In the genomic region with DNA sequence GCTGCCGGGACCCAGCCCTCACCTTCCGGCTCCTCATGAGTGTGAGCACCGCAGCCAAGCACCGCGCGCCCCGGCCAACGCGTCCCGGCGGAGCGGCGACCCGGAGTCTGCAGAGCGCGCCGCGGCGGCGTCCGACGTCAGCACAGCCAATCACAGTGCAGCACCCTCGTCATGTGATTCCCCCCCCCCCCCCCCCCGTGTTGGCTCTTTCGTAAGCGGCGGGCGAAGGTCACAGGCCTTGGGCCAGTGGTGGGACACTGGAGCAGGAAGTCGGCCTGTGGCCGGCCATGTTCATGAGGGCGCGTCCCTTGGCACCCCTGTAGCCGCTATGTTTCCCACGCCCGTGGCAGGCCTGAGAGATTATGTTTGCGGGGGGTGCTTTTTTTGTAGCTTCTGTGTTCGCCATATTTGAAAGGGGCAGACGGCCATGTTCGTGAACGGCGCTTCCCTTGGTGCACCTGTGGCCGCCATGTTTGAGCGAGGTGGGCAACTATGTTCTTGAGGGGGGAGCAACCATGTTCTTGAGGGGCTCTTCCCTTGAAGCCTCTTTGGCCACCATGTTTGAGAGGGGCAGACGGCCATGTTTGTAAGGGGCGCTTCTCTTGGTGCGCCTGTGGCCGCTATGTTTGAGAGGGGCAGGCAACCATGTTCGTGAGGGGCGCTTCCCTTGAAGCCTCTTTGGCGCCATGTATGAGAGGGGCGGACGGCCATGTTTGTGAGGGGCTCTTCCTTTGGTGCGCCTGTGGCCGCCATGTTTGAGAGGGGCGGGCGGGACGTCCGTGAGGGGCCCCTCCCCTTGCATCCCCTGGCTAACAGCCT, we compare ENCODE assay signal across 8 cellular contexts.
DNase-seq lines count a peak whose midpoint lies in the region; ATAC-seq and TF ChIP-seq lines count a peak whose summit lies in the region.

A gene (minus strand): TSS at position 123 of the 819 bp plus-strand sequence. CDS start 86 bp downstream, at position 37.

- peak within 1 kb of the TSS; percentile 92 for H3K27ac Mint-ChIP-seq in central memory CD8-positive, alpha-beta T cell (ENCODE audit: low read depth)

- ATAC-seq in GM18907 (IDR thresholded peaks at IDR 0.05; ENCODE audit: unreplicated experiment) (peak; percentile 74), HG03159 (IDR thresholded peaks at IDR 0.05; ENCODE audit: unreplicated experiment) (peak; percentile 73)
- peak; percentile 91 for ATAC-seq in central memory CD8-positive, alpha-beta T cell (replicated peaks; ENCODE audit: extremely low read depth, poor library complexity, severe bottlenecking)

- H3K4me3 ChIP-seq in AG04449 (ENCODE audit: low read depth, low read length), result peak within 1 kb of the TSS; percentile 96

- POLR2A ChIA-PET in AG04449 (lab: Yijun Ruan, JAX), result interaction anchor here (0.6 to 1.5 kb wide), 3 partner anchors 14 to 44 kb away, joined by 3 to 6 read pairs (median 3); a partner anchor contains a TSS

- CTCF ChIA-PET in AG04449 (lab: Yijun Ruan, JAX), result interaction anchor here (1.0 to 1.6 kb wide), 2 partner anchors 11 to 14 kb away, joined by 3 to 5 read pairs; no protein-coding TSS in a partner anchor

- peak within 1 kb of the TSS; percentile 94 for H3K4me3 Mint-ChIP-seq in central memory CD8-positive, alpha-beta T cell

- peaks cover 14% of the 10 kb centered on the region for H3K36me3 Mint-ChIP-seq in central memory CD8-positive, alpha-beta T cell (ENCODE audit: insufficient read depth)

- peak; percentile 92 for DNase-seq in AG04449 (ENCODE audit: low read depth, low spot score)
- peak; percentile 99 for DNase-seq in NCI-H446 (lab: John Stamatoyannopoulos, UW)
- peak; percentile 92 for DNase-seq in activated CD4-positive, CD25-positive, alpha-beta regulatory T cell treated with anti-CD3 and anti-CD28 coated beads, Interleukin-2, amount 50 U/mL, for 16 hours (ENCODE audit: low read depth, low spot score)
- peak; percentile 86 to 96 for DNase-seq in central memory CD8-positive, alpha-beta T cell (ENCODE audit: low spot score in 2 of 2)
- DNase-seq in iris pigment epithelial cell (ENCODE audit: low read depth), result peak; percentile 97
- DNase-seq in stimulated activated CD4-positive, alpha-beta T cell treated with anti-CD3 and anti-CD28 coated beads, Interleukin-12 subunit alpha, Interleukin-12 subunit beta, amount 100 ng/mL, for 24 hours (ENCODE audit: low read depth in 2 of 2), result peak; percentile 82 to 86

- peaks cover 50% of the 10 kb centered on the region for H3K4me1 Mint-ChIP-seq in central memory CD8-positive, alpha-beta T cell

- H3K27me3 Mint-ChIP-seq in central memory CD8-positive, alpha-beta T cell, result no peaks in the 10 kb centered on the region

- H3K9me3 Mint-ChIP-seq in central memory CD8-positive, alpha-beta T cell, result peaks cover 6% of the 10 kb centered on the region

- no peak for TF ChIP-seq CTCF in AG04449 (IDR thresholded peaks at IDR 0.05; ENCODE audit: insufficient read depth, low read length, missing control alignments)

Comparison
In these comparisons a context has a peak if more than half of its experiments do, and no peak if none do; other contexts are left out.
1. Peak in every context shown above with its lines: DNase-seq, ATAC-seq and H3K4me3 ChIP-seq.